ENCODE assay signal across 8 cellular contexts in the genomic region with DNA sequence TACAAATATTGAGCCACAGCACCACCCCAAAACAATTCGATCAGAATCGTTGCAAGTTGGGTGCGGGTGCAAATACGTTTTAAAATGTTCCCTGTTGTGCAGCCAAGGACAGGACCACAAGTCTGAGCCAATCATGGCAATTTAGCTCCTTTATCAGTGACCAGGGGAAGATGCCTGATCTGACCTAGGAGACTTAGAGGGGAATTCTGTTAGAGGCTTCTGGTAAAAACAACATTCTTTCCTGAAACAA. TPM values are rescaled to one million over a fixed set of nuclear protein-coding genes. Genes with fewer than 3 reads are reported as not detected.
DNase-seq lines count a peak whose midpoint lies in the region; ATAC-seq, FAIRE-seq and TF ChIP-seq lines count a peak whose summit lies in the region.

No MANE protein-coding gene starts in this region.

- H3K36me3 ChIP-seq in keratinocyte (ENCODE audit: control insufficient read depth in 2 of 2, extremely low read depth in 1 of 2, insufficient read depth in 2 of 2, low read length in 2 of 2) (no peaks in the 10 kb centered on the region), suprapubic skin (no peaks in the 10 kb centered on the region)

- H3K4me2 ChIP-seq in keratinocyte (ENCODE audit: control insufficient read depth, extremely low read depth, insufficient read depth, low read depth, low read length): peak overlapping the region; percentile 100

- H3K27ac Mint-ChIP-seq in activated T-helper 1 cell treated with anti-CD3 and anti-CD28 coated beads, Interleukin-12 subunit alpha, Interleukin-12 subunit beta, Interleukin-2, Interleukin-4 antibody, amounts not matched to agents 30 ng/mL and 10 ng/mL and 1 ng/mL, durations not matched to agents 14 hours and 24 hours and 36 hours: no peak overlapping the region

- WGBS in suprapubic skin: 12% methylated on average over 4 of the region's 4 CpGs

- H2AFZ ChIP-seq in keratinocyte (ENCODE audit: control insufficient read depth, low read length): peak overlapping the region; percentile 100

- dilution Hi-C loops in keratinocyte (cut with MboI; ENCODE audit: extremely low pct_ligation_motif_present, low sequenced_read_pairs): no loop called here

- H3K27ac ChIP-seq in keratinocyte (ENCODE audit: control insufficient read depth, insufficient read depth, low read length): no peak overlapping the region
- no peak overlapping the region for H3K27ac ChIP-seq in suprapubic skin

- H3K4me3 Mint-ChIP-seq in activated T-helper 1 cell treated with anti-CD3 and anti-CD28 coated beads, Interleukin-12 subunit alpha, Interleukin-12 subunit beta, Interleukin-2, Interleukin-4 antibody, amounts not matched to agents 30 ng/mL and 10 ng/mL and 1 ng/mL, durations not matched to agents 14 hours and 24 hours and 36 hours: peak overlapping the region; percentile 86

- H3K27me3 ChIP-seq in keratinocyte (ENCODE audit: control insufficient read depth, extremely low read depth, insufficient read depth, low read length): no peaks in the 10 kb centered on the region
- H3K27me3 ChIP-seq in suprapubic skin: no peaks in the 10 kb centered on the region

- intact Hi-C loops in activated T-helper 1 cell treated with anti-CD3 and anti-CD28 coated beads, Interleukin-12 subunit alpha, Interleukin-12 subunit beta, Interleukin-2, Interleukin-4 antibody, amounts not matched to agents 30 ng/mL and 10 ng/mL and 1 ng/mL, durations not matched to agents 14 hours and 24 hours and 36 hours (cut with micrococcal nuclease): loop anchor here (1.0 kb wide), 4 partner anchors 24 to 246 kb away; a partner anchor contains a TSS

- ATAC-seq in HG03045 (IDR thresholded peaks at IDR 0.05; ENCODE audit: unreplicated experiment): peak; percentile 7

- no peak for TF ChIP-seq EP300 in suprapubic skin (IDR thresholded peaks at IDR 0.05)

- FAIRE-seq in keratinocyte (lab: Jason Lieb, UNC): peak; percentile 20

- TF ChIP-seq CTCF in keratinocyte (optimal IDR thresholded peaks at IDR 0.05 in 1 of 3, IDR thresholded peaks at IDR 0.05 in 1 of 3, conservative IDR thresholded peaks at IDR 0.05 in 1 of 3; ENCODE audit: extremely low read depth in 1 of 3, insufficient read depth in 2 of 3, low read length in 3 of 3): no peak
- TF ChIP-seq CTCF in suprapubic skin (IDR thresholded peaks at IDR 0.05): no peak

- peak overlapping the region; percentile 70 for H3K9ac ChIP-seq in keratinocyte (ENCODE audit: control insufficient read depth, extremely low read depth, insufficient read depth, low read length)

- no peaks in the 10 kb centered on the region for H3K9me3 Mint-ChIP-seq in activated T-helper 1 cell treated with anti-CD3 and anti-CD28 coated beads, Interleukin-12 subunit alpha, Interleukin-12 subunit beta, Interleukin-2, Interleukin-4 antibody, amounts not matched to agents 30 ng/mL and 10 ng/mL and 1 ng/mL, durations not matched to agents 14 hours and 24 hours and 36 hours

- H3K9me3 ChIP-seq in keratinocyte (ENCODE audit: control insufficient read depth, low read depth, low read length) (no peaks in the 10 kb centered on the region), suprapubic skin (no peaks in the 10 kb centered on the region)

- H3K4me3 ChIP-seq in keratinocyte (ENCODE audit: control insufficient read depth in 2 of 3, extremely low read depth in 1 of 3, insufficient read depth in 2 of 3, low read depth in 1 of 3, low read length in 3 of 3) (peak overlapping the region; percentile 42 to 97 (median 88)), suprapubic skin (peak overlapping the region; percentile 57)

- H3K79me2 ChIP-seq in keratinocyte (ENCODE audit: control insufficient read depth, insufficient read depth, low read length): no peaks in the 10 kb centered on the region

- peaks cover 11% of the 10 kb centered on the region for H3K4me1 ChIP-seq in keratinocyte (ENCODE audit: control insufficient read depth, extremely low read depth, insufficient read depth, low read length)
- peaks cover 11% of the 10 kb centered on the region for H3K4me1 ChIP-seq in suprapubic skin

- no peaks in the 10 kb centered on the region for H3K9me1 ChIP-seq in keratinocyte (ENCODE audit: control insufficient read depth, extremely low read depth, insufficient read depth, low read length)

- no peak for TF ChIP-seq POLR2A in suprapubic skin (IDR thresholded peaks at IDR 0.05)

- H4K20me1 ChIP-seq in keratinocyte (ENCODE audit: control insufficient read depth, extremely low read depth, insufficient read depth, low read length): no peaks in the 10 kb centered on the region

- DNase-seq in NOMO-1 treated with DMSO at 0.1 percent for 48 hours (lab: John Stamatoyannopoulos, UW; ENCODE audit: unreplicated experiment) (peak; percentile 19), NOMO-1 treated with dmso at 0.1 percent for 144 hours (lab: John Stamatoyannopoulos, UW; ENCODE audit: unreplicated experiment) (no peak), keratinocyte (ENCODE audit: low read depth, low spot score) (no peak), suprapubic skin (ENCODE audit: low spot score in 2 of 2) (no peak), cerebellum (ENCODE audit: low spot score) (no peak)
- no peak for DNase-seq in activated T-helper 1 cell treated with anti-CD3 and anti-CD28 coated beads, Interleukin-12 subunit alpha, Interleukin-12 subunit beta, Interleukin-2, Interleukin-4 antibody, amounts not matched to agents 30 ng/mL and 10 ng/mL and 1 ng/mL, durations not matched to agents 14 hours and 24 hours and 36 hours (ENCODE audit: low spot score)
- DNase-seq in activated CD4-positive, alpha-beta T cell treated with anti-CD3 and anti-CD28 coated beads for 4 hours: no peak

- no peaks in the 10 kb centered on the region for H3K36me3 Mint-ChIP-seq in activated T-helper 1 cell treated with anti-CD3 and anti-CD28 coated beads, Interleukin-12 subunit alpha, Interleukin-12 subunit beta, Interleukin-2, Interleukin-4 antibody, amounts not matched to agents 30 ng/mL and 10 ng/mL and 1 ng/mL, durations not matched to agents 14 hours and 24 hours and 36 hours (ENCODE audit: low read depth)

- H3K4me1 Mint-ChIP-seq in activated T-helper 1 cell treated with anti-CD3 and anti-CD28 coated beads, Interleukin-12 subunit alpha, Interleukin-12 subunit beta, Interleukin-2, Interleukin-4 antibody, amounts not matched to agents 30 ng/mL and 10 ng/mL and 1 ng/mL, durations not matched to agents 14 hours and 24 hours and 36 hours (ENCODE audit: low read depth): peaks cover 16% of the 10 kb centered on the region

- peaks cover 10% of the 10 kb centered on the region for H3K27me3 Mint-ChIP-seq in activated T-helper 1 cell treated with anti-CD3 and anti-CD28 coated beads, Interleukin-12 subunit alpha, Interleukin-12 subunit beta, Interleukin-2, Interleukin-4 antibody, amounts not matched to agents 30 ng/mL and 10 ng/mL and 1 ng/mL, durations not matched to agents 14 hours and 24 hours and 36 hours (ENCODE audit: insufficient read depth)

RNA-seq across cellular contexts. Expression of a gene that starts 25.6 kb away (rescaled TPM):
- 80.0 and 84.7 TPM in 2 replicates for total RNA-seq in activated T-helper 1 cell treated with anti-CD3 and anti-CD28 coated beads, Interleukin-12 subunit alpha, Interleukin-12 subunit beta, Interleukin-2, Interleukin-4 antibody, amounts not matched to agents 30 ng/mL and 10 ng/mL and 1 ng/mL, durations not matched to agents 14 hours and 24 hours and 36 hours
- 31.8 to 79.1 TPM (median 65.7 TPM) in 3 replicates for polyA plus RNA-seq in keratinocyte
- 62.0 TPM for polyA plus RNA-seq in keratinocyte (2011; ENCODE audit: low read depth)
- polyA plus RNA-seq in keratinocyte (2011; cell fraction: cytosol; rRNA removed): 55.1 and 132 TPM in 2 replicates
- 54.7 and 71.1 TPM in 2 replicates for polyA plus RNA-seq in keratinocyte (2011; cell fraction: nucleus; rRNA removed)
- 75.4 and 107 TPM in 2 replicates for polyA plus RNA-seq in keratinocyte (2012; ENCODE audit: low replicate concordance)
- polyA minus RNA-seq in keratinocyte: 4.1 to 93.0 TPM (median 37.7 TPM) in 3 replicates
- polyA minus RNA-seq in keratinocyte (2011; cell fraction: cytosol; rRNA and poly(A)+ RNA removed): 31.8 TPM
- polyA minus RNA-seq in keratinocyte (2011; cell fraction: nucleus; rRNA and poly(A)+ RNA removed): 81.6 and 130 TPM in 2 replicates
- total RNA-seq in suprapubic skin: 10 to 100 TPM; 12.4 to 85.4 (median 50.4) TPM
- total RNA-seq in cerebellum: 54.4 TPM

RNA-seq across cellular contexts. Expression of a gene that starts 37.7 kb away (rescaled TPM):
- 42.7 and 45.3 TPM in 2 replicates for total RNA-seq in activated T-helper 1 cell treated with anti-CD3 and anti-CD28 coated beads, Interleukin-12 subunit alpha, Interleukin-12 subunit beta, Interleukin-2, Interleukin-4 antibody, amounts not matched to agents 30 ng/mL and 10 ng/mL and 1 ng/mL, durations not matched to agents 14 hours and 24 hours and 36 hours
- polyA plus RNA-seq in keratinocyte: 7.9 to 13.7 TPM (median 10.2 TPM) in 3 replicates
- polyA plus RNA-seq in keratinocyte (2011; ENCODE audit: low read depth): 38.7 TPM
- 5.0 and 8.5 TPM in 2 replicates for polyA plus RNA-seq in keratinocyte (2011; cell fraction: cytosol; rRNA removed)
- polyA plus RNA-seq in keratinocyte (2011; cell fraction: nucleus; rRNA removed): 14.5 and 17.4 TPM in 2 replicates
- 10.0 and 11.8 TPM in 2 replicates for polyA plus RNA-seq in keratinocyte (2012; ENCODE audit: low replicate concordance)
- 4.2 to 29.9 TPM (median 13.4 TPM) in 3 replicates for polyA minus RNA-seq in keratinocyte
- 16.3 TPM for polyA minus RNA-seq in keratinocyte (2011; cell fraction: cytosol; rRNA and poly(A)+ RNA removed)
- polyA minus RNA-seq in keratinocyte (2011; cell fraction: nucleus; rRNA and poly(A)+ RNA removed): 23.5 and 53.1 TPM in 2 replicates
- total RNA-seq in suprapubic skin (10 to 100 TPM; 38.1 to 98.5 (median 49.3) TPM), cerebellum (87.2 TPM)
